Comparison of ENCODE assay signal across 8 cellular contexts in the genomic region with DNA sequence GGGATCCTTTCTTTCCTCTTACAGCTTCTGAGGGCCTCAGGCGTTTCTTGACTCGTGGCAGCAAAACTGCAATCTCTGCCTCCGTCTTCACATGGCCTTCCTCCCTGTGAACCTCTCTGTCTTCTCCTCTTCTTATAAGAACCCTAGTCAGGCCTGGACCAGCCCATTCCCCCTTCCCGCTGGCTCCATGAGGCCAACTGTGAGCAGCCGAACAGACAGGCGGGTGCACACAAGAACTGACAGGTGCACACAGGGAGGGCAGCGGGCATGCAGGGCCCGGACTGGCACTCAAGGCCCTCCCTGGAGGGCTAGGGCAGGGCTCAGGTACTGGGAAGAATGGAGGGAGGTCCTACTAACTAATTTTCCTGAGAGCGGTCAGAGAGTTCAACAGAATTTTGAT.
"Had no signal": no experiment of that assay in that cellular context is flagged by ENCODE, and none has a peak within 500 bp of the region (broad histone marks: within the 10 kb centered on the region; RNA-seq: fewer than 3 reads in every experiment).

No MANE protein-coding gene starts in this region.

- H3K4me3 Mint-ChIP-seq: GM23338, H9 had no signal

- FAIRE-seq: H1, H54, HTR-8/SVneo, K562 had no signal

- DNase-seq: H9, HCEC 1CT, IMR-90 had no signal

- H3K27ac Mint-ChIP-seq: GM23338, H9 had no signal

- ATAC-seq: GM23338, K562 had no signal

- H3K4me3 ChIP-seq: GM23338, K562 had no signal
